ENCODE assay signal across 2 cellular contexts in genomic region chr14:95984206-95984605, GRCh38.
TF ChIP-seq lines count a peak whose summit lies in the region.

No MANE protein-coding gene starts in this region.

TF ChIP-seq in HepG2, 621 proteins besides CTCF, POLR2A, EP300 and RAD21:
- TF ChIP-seq ZFX (CRISPR knock-in tag; IDR thresholded peaks at IDR 0.05; ENCODE audit: low read depth) (no peak), MNT (IDR thresholded peaks at IDR 0.05) (peak; percentile 90)

TF ChIP-seq in H1, 55 proteins besides CTCF, POLR2A, EP300 and RAD21:
- TF ChIP-seq RNF2 (IDR thresholded peaks at IDR 0.05; ENCODE audit: borderline replicate concordance, low read depth, low read length, missing control alignments, poor library complexity, severe bottlenecking) (no peak), CBX8 (IDR thresholded peaks at IDR 0.05; ENCODE audit: borderline replicate concordance, low read depth, low read length) (no peak), CEBPB (IDR thresholded peaks at IDR 0.05; ENCODE audit: low read depth, low read length) (no peak), CREB1 (IDR thresholded peaks at IDR 0.05) (no peak), RBBP5 (IDR thresholded peaks at IDR 0.05; ENCODE audit: borderline replicate concordance, low read depth, low read length) (no peak), POU5F1 (IDR thresholded peaks at IDR 0.05; ENCODE audit: low read depth, low read length) (no peak)
